8 cellular contexts compared by ENCODE assay signal in the genomic region with DNA sequence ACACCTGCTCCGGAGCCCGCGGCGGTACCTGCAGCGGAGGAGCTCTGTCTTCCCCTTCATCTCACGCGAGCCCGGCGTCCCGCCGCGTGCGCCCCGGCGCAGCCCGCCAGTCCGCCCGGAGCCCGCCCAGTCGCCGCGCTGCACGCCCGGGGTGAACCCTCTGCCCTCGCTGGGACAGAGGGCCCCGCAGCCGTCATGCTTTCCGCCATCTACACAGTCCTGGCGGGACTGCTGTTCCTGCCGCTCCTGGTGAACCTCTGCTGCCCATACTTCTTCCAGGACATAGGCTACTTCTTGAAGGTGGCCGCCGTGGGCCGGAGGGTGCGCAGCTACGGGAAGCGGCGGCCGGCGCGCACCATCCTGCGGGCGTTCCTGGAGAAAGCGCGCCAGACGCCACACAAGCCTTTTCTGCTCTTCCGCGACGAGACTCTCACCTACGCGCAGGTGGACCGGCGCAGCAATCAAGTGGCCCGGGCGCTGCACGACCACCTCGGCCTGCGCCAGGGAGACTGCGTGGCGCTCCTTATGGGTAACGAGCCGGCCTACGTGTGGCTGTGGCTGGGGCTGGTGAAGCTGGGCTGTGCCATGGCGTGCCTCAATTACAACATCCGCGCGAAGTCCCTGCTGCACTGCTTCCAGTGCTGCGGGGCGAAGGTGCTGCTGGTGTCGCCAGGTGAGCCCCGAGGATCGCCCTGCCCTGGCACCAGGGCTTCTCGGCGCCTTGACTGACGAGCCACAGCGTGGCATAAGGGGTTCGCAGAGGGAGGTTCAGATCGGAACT. TPM values are rescaled to one million over a fixed set of nuclear protein-coding genes. Genes with fewer than 3 reads are reported as not detected.
DNase-seq lines count a peak whose midpoint lies in the region; ATAC-seq and TF ChIP-seq lines count a peak whose summit lies in the region.

No MANE protein-coding gene starts in this region.

- peak overlapping the region; percentile 90 for H3K4me3 Mint-ChIP-seq in GM23338
- H3K4me3 Mint-ChIP-seq in activated CD8-positive, alpha-beta T cell treated with anti-CD3 and anti-CD28 coated beads for 36 hours: peak overlapping the region; percentile 93
- H3K4me3 Mint-ChIP-seq in natural killer cell: peak overlapping the region; percentile 93

- CTCF ChIA-PET in activated CD8-positive, alpha-beta T cell treated with anti-CD3 and anti-CD28 coated beads for 36 hours (lab: Charles Lee): interaction anchor here (0.9 to 3.3 kb wide), 10 partner anchors 15 to 137 kb away, joined by 3 to 27 read pairs (median 4); a partner anchor contains a TSS

- H3K9me3 Mint-ChIP-seq in GM23338 (no peaks in the 10 kb centered on the region), natural killer cell (no peaks in the 10 kb centered on the region)
- H3K9me3 Mint-ChIP-seq in activated CD8-positive, alpha-beta T cell treated with anti-CD3 and anti-CD28 coated beads for 36 hours: no peaks in the 10 kb centered on the region

- TF ChIP-seq EP300 in upper lobe of left lung (IDR thresholded peaks at IDR 0.05): no peak

- POLR2A ChIA-PET in activated CD8-positive, alpha-beta T cell treated with anti-CD3 and anti-CD28 coated beads for 36 hours (lab: Charles Lee): interaction anchor here (0.7 to 1.8 kb wide), 7 partner anchors 9 to 195 kb away, joined by 3 to 11 read pairs (median 3); no protein-coding TSS in a partner anchor

- H3K79me2 ChIP-seq in GM23338 (replicated peaks; ENCODE audit: insufficient read depth): no peaks in the 10 kb centered on the region

- H3K27me3 ChIP-seq in GM23338 (ENCODE audit: insufficient read depth) (peaks cover 51% of the 10 kb centered on the region), upper lobe of left lung (no peaks in the 10 kb centered on the region)

- ATAC-seq in GM23338: peak; percentile 73
- peak; percentile 69 for ATAC-seq in activated CD8-positive, alpha-beta T cell treated with anti-CD3 and anti-CD28 coated beads for 36 hours
- peak; percentile 58 for ATAC-seq in esophagus mucosa
- ATAC-seq in natural killer cell: peak; percentile 52 to 73 (median 63)
- peak; percentile 44 to 74 for ATAC-seq in upper lobe of left lung (ENCODE audit: low FRiP score in 2 of 2)

- DNase-seq in EH (ENCODE audit: low read depth) (peak; percentile 30), GM23338 (ENCODE audit: low spot score) (peak; percentile 65), NAMALWA (ENCODE audit: low spot score) (peak; percentile 23), natural killer cell (peak; percentile 30), upper lobe of left lung (peak; percentile 26 to 90), NCI-H1930 (lab: John Stamatoyannopoulos, UW) (no peak)
- peak; percentile 63 for DNase-seq in activated CD8-positive, alpha-beta T cell treated with anti-CD3 and anti-CD28 coated beads for 36 hours

- WGBS in upper lobe of left lung, 2 donors: 3 to 8% methylated on average over 8 to 33 of the region's 77 CpGs

- peaks cover 28% of the 10 kb centered on the region for H3K27me3 Mint-ChIP-seq in GM23338 (ENCODE audit: insufficient read depth, low read depth, poor library complexity)
- peaks cover 20% of the 10 kb centered on the region for H3K27me3 Mint-ChIP-seq in activated CD8-positive, alpha-beta T cell treated with anti-CD3 and anti-CD28 coated beads for 36 hours
- H3K27me3 Mint-ChIP-seq in natural killer cell (ENCODE audit: low read depth in 2 of 2): peaks cover 17 to 34% of the 10 kb centered on the region in 2 donors

- H3K36me3 ChIP-seq in GM23338 (ENCODE audit: insufficient read depth) (no peaks in the 10 kb centered on the region), upper lobe of left lung (no peaks in the 10 kb centered on the region)

- TF ChIP-seq POLR2A in upper lobe of left lung (IDR thresholded peaks at IDR 0.05): no peak

- no peaks in the 10 kb centered on the region for H4K20me1 ChIP-seq in GM23338 (replicated peaks; ENCODE audit: insufficient read depth)

- H3K27ac ChIP-seq in GM23338 (ENCODE audit: low read depth): no peak overlapping the region
- no peak overlapping the region for H3K27ac ChIP-seq in upper lobe of left lung

- intact Hi-C loops in activated CD8-positive, alpha-beta T cell treated with anti-CD3 and anti-CD28 coated beads for 36 hours (cut with micrococcal nuclease): loop anchor here (5.0 kb wide), 2 partner anchors 80 to 135 kb away; no protein-coding TSS in a partner anchor
- intact Hi-C loops in natural killer cell (cut with micrococcal nuclease): loop anchor here (1.0 to 5.0 kb wide), 2 partner anchors 80 to 134 kb away; no protein-coding TSS in a partner anchor

- H3K4me3 ChIP-seq in GM23338: peak overlapping the region; percentile 78
- peak overlapping the region; percentile 19 to 66 (median 54) for H3K4me3 ChIP-seq in upper lobe of left lung

- H2AFZ ChIP-seq in GM23338: peak overlapping the region; percentile 98

- H3K36me3 Mint-ChIP-seq in GM23338 (ENCODE audit: low read depth) (no peaks in the 10 kb centered on the region; the same call in 2 of the 3 replicates), natural killer cell (no peaks in the 10 kb centered on the region)
- H3K36me3 Mint-ChIP-seq in activated CD8-positive, alpha-beta T cell treated with anti-CD3 and anti-CD28 coated beads for 36 hours (ENCODE audit: low read depth): peaks cover 6% of the 10 kb centered on the region

- 0 out of 2 replicates have a peak, but pooled peaks cover 3% of the 10 kb centered on the region for H3F3A ChIP-seq in GM23338 (replicated peaks; ENCODE audit: low read depth)

- H3K9me3 ChIP-seq in upper lobe of left lung: no peaks in the 10 kb centered on the region

- H3K4me1 ChIP-seq in GM23338 (ENCODE audit: insufficient read depth) (peaks cover 16% of the 10 kb centered on the region), upper lobe of left lung (peaks cover 4 to 16% (median 15%) of the 10 kb centered on the region in 4 donors)

- H3K4me1 Mint-ChIP-seq in GM23338 (peaks cover 23% of the 10 kb centered on the region), natural killer cell (peaks cover 14 to 20% of the 10 kb centered on the region in 2 donors)
- H3K4me1 Mint-ChIP-seq in activated CD8-positive, alpha-beta T cell treated with anti-CD3 and anti-CD28 coated beads for 36 hours (ENCODE audit: low read depth): peaks cover 9% of the 10 kb centered on the region

- H3K27ac Mint-ChIP-seq in GM23338 (no peak overlapping the region), natural killer cell (peak overlapping the region in 1 of 2 donors; percentile 81)
- peak overlapping the region; percentile 86 for H3K27ac Mint-ChIP-seq in activated CD8-positive, alpha-beta T cell treated with anti-CD3 and anti-CD28 coated beads for 36 hours

- H3K4me2 ChIP-seq in GM23338: peak overlapping the region; percentile 92

- no peak for TF ChIP-seq CTCF in GM23338 (conservative IDR thresholded peaks at IDR 0.05; ENCODE audit: low read depth in 2 of 2)
- peak; percentile 0 for TF ChIP-seq CTCF in activated CD8-positive, alpha-beta T cell treated with anti-CD3 and anti-CD28 coated beads for 36 hours (IDR thresholded peaks at IDR 0.05)
- TF ChIP-seq CTCF in natural killer cell (IDR thresholded peaks at IDR 0.05): peak; percentile 5
- no peak for TF ChIP-seq CTCF in upper lobe of left lung (IDR thresholded peaks at IDR 0.05)

- peaks cover 4% of the 10 kb centered on the region; the same call in 1 of the 2 replicates for H3K9me2 ChIP-seq in GM23338 (ENCODE audit: insufficient read depth)

TF ChIP-seq in GM23338, 12 proteins besides CTCF, POLR2A, EP300 and RAD21:
- no peak for TF ChIP-seq STAT1 (IDR thresholded peaks at IDR 0.05; ENCODE audit: unreplicated experiment)
- TF ChIP-seq POLR2AphosphoS5 (IDR thresholded peaks at IDR 0.05; ENCODE audit: low read depth): 0 out of 2 replicates have a peak, but pooled peaks have one; percentile 5

RNA-seq across cellular contexts. Expression of a gene that starts 0.4 kb away (rescaled TPM):
- total RNA-seq in GM23338 (2014; rRNA removed; shearing (Covaris generic)): 7.5 and 9.4 TPM in 2 replicates
- 2.1 and 2.8 TPM in 2 replicates for polyA plus RNA-seq in GM23338 (2016; fragmentation: Nextera tagmentation; extraction: Ambion mirVana)
- total RNA-seq in activated CD8-positive, alpha-beta T cell treated with anti-CD3 and anti-CD28 coated beads for 36 hours: 1 to 10 TPM; 9.8 to 9.9 TPM
- total RNA-seq in esophagus mucosa (0.92 TPM), natural killer cell (1 to 10 TPM in 1 of 3 donors, under 1 TPM in 2; 0.47 to 2.7 (median 0.50) TPM), upper lobe of left lung (10 to 100 TPM in 1 of 6 donors, 1 to 10 TPM in 4, under 1 TPM in 1; 0.66 to 18.2 (median 2.5) TPM)

Comparison
In these comparisons a context has a peak if more than half of its experiments do, and no peak if none do; other contexts are left out.
1. DNase-seq: peak in EH (single experiment), GM23338 (single experiment), NAMALWA (single experiment), activated CD8-positive, alpha-beta T cell treated with anti-CD3 and anti-CD28 coated beads for 36 hours (single experiment), natural killer cell (single experiment) and upper lobe of left lung (2 of 2); none in NCI-H1930 (0 of 2).
2. CTCF ChIP-seq: peak in activated CD8-positive, alpha-beta T cell treated with anti-CD3 and anti-CD28 coated beads for 36 hours (single experiment) and natural killer cell (single experiment); none in GM23338 (0 of 2) and upper lobe of left lung (0 of 6).
3. Peak in every context shown above with its lines, with median percentiles within 50 percentile points of each other: ATAC-seq and H3K4me3 Mint-ChIP-seq.